In genomic region chr10:55704950-55705349, GRCh38 we compare ENCODE assay signal across 27 cellular contexts.
A peak's percentile ranks its signal among the peaks of the same experiment; 100 is the strongest.
DNase-seq lines count a peak whose midpoint lies in the region; FAIRE-seq and TF ChIP-seq lines count a peak whose summit lies in the region.
"Had no signal": no experiment of that assay in that cellular context is flagged by ENCODE, and none has a peak within 500 bp of the region (broad histone marks: within the 10 kb centered on the region; RNA-seq: fewer than 3 reads in every experiment).

No MANE protein-coding gene starts in this region.

- H3K23ac ChIP-seq in mesendoderm (ENCODE audit: low read length) = no peak overlapping the region

- H2BK120ac ChIP-seq in mesendoderm (ENCODE audit: low read depth, low read length) = no peak overlapping the region

- no peak overlapping the region for H2BK15ac ChIP-seq in mesendoderm (replicated peaks; ENCODE audit: low read depth)

- H3K79me1 ChIP-seq in mesendoderm (ENCODE audit: low read length) = no peaks in the 10 kb centered on the region

- CTCF ChIA-PET in HEK293 (lab: Yijun Ruan, JAX) = no interaction called here

- no peaks in the 10 kb centered on the region for H3K36me3 ChIP-seq in HEK293 (ENCODE audit: control insufficient read depth in 2 of 2, insufficient read depth in 1 of 2, low read length in 2 of 2)
- H3K36me3 ChIP-seq in mesendoderm (ENCODE audit: control insufficient read depth, insufficient read depth, low read length) = no peaks in the 10 kb centered on the region
- H3K36me3 ChIP-seq in right atrium auricular region = no peaks in the 10 kb centered on the region
- H3K36me3 ChIP-seq: BE2C, BLaER1 had no signal

- no peak overlapping the region for H3K9ac ChIP-seq in mesendoderm (ENCODE audit: low read length)
- H3K9ac ChIP-seq: BLaER1 had no signal

- H2BK5ac ChIP-seq in mesendoderm (ENCODE audit: low read length) = peak overlapping the region; percentile 32

- H3K4me1 ChIP-seq in HEK293 (ENCODE audit: control insufficient read depth, insufficient read depth, low read length) (no peaks in the 10 kb centered on the region), mesendoderm (ENCODE audit: control insufficient read depth, low read depth, low read length) (peaks cover 2% of the 10 kb centered on the region), right atrium auricular region (no peaks in the 10 kb centered on the region)
- H3K4me1 ChIP-seq: BE2C, BLaER1 had no signal

- DNase-seq in mesendoderm (no peak), urothelium cell line (ENCODE audit: low spot score) (no peak), coronary artery (ENCODE audit: low spot score) (no peak), right atrium auricular region (ENCODE audit: low spot score) (no peak)
- no peak for DNase-seq in activated naive CD4-positive, alpha-beta T cell treated with Interleukin-2 at 50 U/mL for 16 hours
- DNase-seq: 8988T; ACHN; BE2C; C1 segment of cervical spinal cord; CD4-positive, alpha-beta memory T cell; CD4-positive, CD25-positive, alpha-beta regulatory T cell; CD8-positive, alpha-beta memory T cell; COR-L47; DMS 273 treated with DMSO at 0.1 percent for 48 hours; DMS153; DMS53; DMS79; DND-41; EL; GDM1 had no signal

- H3K27me3 ChIP-seq in mesendoderm (ENCODE audit: insufficient read depth, low read length, poor library complexity) = no peaks in the 10 kb centered on the region
- H3K27me3 ChIP-seq in right atrium auricular region = no peaks in the 10 kb centered on the region
- H3K27me3 ChIP-seq: BE2C, BLaER1 had no signal

- H3K27ac ChIP-seq in HEK293 (ENCODE audit: extremely low read depth, low read depth, low read length) = no peak overlapping the region
- H3K27ac ChIP-seq in mesendoderm (ENCODE audit: low read depth, low read length) = no peak overlapping the region
- no peak overlapping the region for H3K27ac ChIP-seq in coronary artery
- H3K27ac ChIP-seq in right atrium auricular region = no peak overlapping the region
- H3K27ac ChIP-seq: BLaER1 had no signal

- H3K4me2 ChIP-seq in mesendoderm (ENCODE audit: low read length) = no peak overlapping the region
- H3K4me2 ChIP-seq: BLaER1 had no signal

- no peak overlapping the region for H3K4me3 ChIP-seq in HEK293 (ENCODE audit: low read depth, low read length)
- no peak overlapping the region for H3K4me3 ChIP-seq in mesendoderm (ENCODE audit: low read length)
- H3K4me3 ChIP-seq in coronary artery = no peak overlapping the region
- H3K4me3 ChIP-seq in right atrium auricular region = no peak overlapping the region
- H3K4me3 ChIP-seq: BLaER1, GM12878 had no signal

- H2AK5ac ChIP-seq in mesendoderm (ENCODE audit: low read length) = no peak overlapping the region

- POLR2A ChIA-PET in HEK293 (lab: Yijun Ruan, JAX) = no interaction called here

- no peak for TF ChIP-seq CTCF in HEK293 (tag by site-specific recombination; IDR thresholded peaks at IDR 0.05)
- no peak for TF ChIP-seq CTCF in coronary artery (IDR thresholded peaks at IDR 0.05)
- TF ChIP-seq CTCF in right atrium auricular region (IDR thresholded peaks at IDR 0.05) = no peak

- peak; percentile 64 for FAIRE-seq in colon (lab: Jason Lieb, UNC)
- peak; percentile 17 for FAIRE-seq in urothelium cell line (lab: Jason Lieb, UNC)
- FAIRE-seq: A204.1, GM12878, GM12892, GM18507 had no signal

- no peaks in the 10 kb centered on the region for H3K9me3 ChIP-seq in HEK293 (ENCODE audit: control insufficient read depth, insufficient read depth, low read depth, low read length)
- peaks cover 0 to 4% of the 10 kb centered on the region in 2 donors for H3K9me3 ChIP-seq in right atrium auricular region
- H3K9me3 ChIP-seq: BE2C, BLaER1 had no signal

- H3K4ac ChIP-seq in mesendoderm (ENCODE audit: low read depth, low read length) = no peak overlapping the region

- no peak overlapping the region for H3K56ac ChIP-seq in mesendoderm (ENCODE audit: low read length)

- no peak overlapping the region for H3K18ac ChIP-seq in mesendoderm (ENCODE audit: low read length)

- no peaks in the 10 kb centered on the region for H3K79me2 ChIP-seq in mesendoderm (ENCODE audit: control insufficient read depth, insufficient read depth, low read length)

- no peak overlapping the region for H4K5ac ChIP-seq in mesendoderm (ENCODE audit: low read length)

- 100% methylated on average over 1 of the region's 2 CpGs for WGBS in mesendoderm (ENCODE audit: extremely low coverage, insufficient coverage, low lambda C conversion rate)

- H4K8ac ChIP-seq in mesendoderm (ENCODE audit: low read depth, low read length) = no peak overlapping the region

TF ChIP-seq in HEK293, 187 proteins besides CTCF, POLR2A, EP300 and RAD21:
- TF ChIP-seq ZNF362 (tag by site-specific recombination; IDR thresholded peaks at IDR 0.05) = no peak
- 0 out of 2 replicates have a peak, but pooled peaks have one; percentile 20 for TF ChIP-seq ATF2 (tag by site-specific recombination; IDR thresholded peaks at IDR 0.05; ENCODE audit: low read depth)
- TF ChIP-seq OVOL3 (tag by site-specific recombination; IDR thresholded peaks at IDR 0.05) = no peak
